In genomic region chr2:138501427-138502252, GRCh38 we compare ENCODE assay signal across 8 cellular contexts. TPM values are rescaled to one million over a fixed set of nuclear protein-coding genes. Genes with fewer than 3 reads are reported as not detected.
DNase-seq lines count a peak whose midpoint lies in the region; ATAC-seq and TF ChIP-seq lines count a peak whose summit lies in the region.

Gene SPOPL, plus strand, starts transcription at chr2:138501770. Its CDS starts 48,447 bp downstream, at chr2:138550217.

- H3K27me3 Mint-ChIP-seq in activated B cell treated with CpG ODN at 0.5 μM for 24 hours: no peaks in the 10 kb centered on the region

- peak within 1 kb of the TSS; percentile 96 for H3K27ac Mint-ChIP-seq in activated B cell treated with CpG ODN at 0.5 μM for 24 hours

- TF ChIP-seq CTCF in activated B cell treated with CpG ODN at 0.5 μM for 24 hours (IDR thresholded peaks at IDR 0.05) (no peak), cardiac fibroblast (IDR thresholded peaks at IDR 0.05; ENCODE audit: low read depth, low read length) (no peak)

- DNase-seq in AG08395 (ENCODE audit: low spot score) (peak; percentile 98), NCI-H2196 treated with DMSO at 0.1 percent for 48 hours (lab: John Stamatoyannopoulos, UW; ENCODE audit: unreplicated experiment) (peak; percentile 72), activated B cell treated with CpG ODN at 0.5 μM for 24 hours (peak; percentile 88), cardiac fibroblast (ENCODE audit: low read depth in 2 of 2) (peak; percentile 86 to 92), iris pigment epithelial cell (ENCODE audit: low read depth) (peak; percentile 85)
- peak; percentile 83 for DNase-seq in stimulated activated CD4-positive, alpha-beta T cell treated with anti-CD3 and anti-CD28 coated beads, Interleukin-12 subunit alpha, Interleukin-12 subunit beta, amount 100 ng/mL, for 4 hours

- peaks cover 48% of the 10 kb centered on the region for H3K4me1 Mint-ChIP-seq in activated B cell treated with CpG ODN at 0.5 μM for 24 hours

- intact Hi-C loops in activated B cell treated with CpG ODN at 0.5 μM for 24 hours (cut with micrococcal nuclease): loop anchor here (2.0 to 5.0 kb wide), 3 partner anchors 27 to 549 kb away; no protein-coding TSS in a partner anchor

- ATAC-seq in GM18870 (IDR thresholded peaks at IDR 0.05; ENCODE audit: unreplicated experiment) (peak; percentile 41), HG03108 (IDR thresholded peaks at IDR 0.05; ENCODE audit: unreplicated experiment) (peak; percentile 62), activated B cell treated with CpG ODN at 0.5 μM for 24 hours (ENCODE audit: low read depth) (peak; percentile 79)

- peak within 1 kb of the TSS; percentile 99 for H3K4me3 Mint-ChIP-seq in activated B cell treated with CpG ODN at 0.5 μM for 24 hours

- no peaks in the 10 kb centered on the region for H3K9me3 Mint-ChIP-seq in activated B cell treated with CpG ODN at 0.5 μM for 24 hours

- H3K4me3 ChIP-seq in cardiac fibroblast (replicated peaks in 1 of 2; ENCODE audit: low read depth in 2 of 2, low read length in 2 of 2): peak within 1 kb of the TSS; percentile 81 to 92

- peaks cover 18% of the 10 kb centered on the region for H3K36me3 Mint-ChIP-seq in activated B cell treated with CpG ODN at 0.5 μM for 24 hours (ENCODE audit: low read depth)

- CTCF ChIA-PET in activated B cell treated with CpG ODN at 0.5 μM for 24 hours (lab: Charles Lee): interaction anchor here (1.7 kb wide), 1 partner anchor 34 kb away, joined by 4 read pairs; no protein-coding TSS in a partner anchor

- POLR2A ChIA-PET in activated B cell treated with CpG ODN at 0.5 μM for 24 hours (lab: Charles Lee): interaction anchor here (0.6 to 4.6 kb wide), 6 partner anchors 9 to 63 kb away, joined by 3 to 28 read pairs (median 4); no protein-coding TSS in a partner anchor

RNA-seq across cellular contexts. Expression of gene SPOPL, which starts in this region (rescaled TPM):
- total RNA-seq in activated B cell treated with CpG ODN at 0.5 μM for 24 hours: 32.5 and 36.9 TPM in 2 replicates

Comparison
In these comparisons a context has a peak if more than half of its experiments do, and no peak if none do; other contexts are left out.
1. Peak in every context shown above with its lines: DNase-seq, ATAC-seq and H3K4me3 ChIP-seq.